11 cellular contexts compared by ENCODE assay signal in genomic region chr2:175600024-175600831, GRCh38.
DNase-seq lines count a peak whose midpoint lies in the region; ATAC-seq and TF ChIP-seq lines count a peak whose summit lies in the region.
"Had no signal": no experiment of that assay in that cellular context is flagged by ENCODE, and none has a peak within 500 bp of the region (broad histone marks: within the 10 kb centered on the region; RNA-seq: fewer than 3 reads in every experiment).

No MANE protein-coding gene starts in this region.

- no peak for ATAC-seq in HG03354 (IDR thresholded peaks at IDR 0.05; ENCODE audit: poor library complexity, severe bottlenecking, unreplicated experiment)
- no peak for ATAC-seq in naive thymus-derived CD8-positive, alpha-beta T cell
- ATAC-seq: activated CD8-positive, alpha-beta memory T cell treated with anti-CD3 and anti-CD28 coated beads, Interleukin-2, amount 10 ng/mL, durations not matched to agents 7 days and 5 days had no signal

- H3K27me3 Mint-ChIP-seq in naive thymus-derived CD8-positive, alpha-beta T cell, result peaks cover 0 to 11% (median 4%) of the 10 kb centered on the region in 5 donors
- H3K27me3 Mint-ChIP-seq: activated CD8-positive, alpha-beta memory T cell treated with anti-CD3 and anti-CD28 coated beads, Interleukin-2, amount 10 ng/mL, durations not matched to agents 7 days and 5 days; central memory CD8-positive, alpha-beta T cell had no signal

- peaks cover 0 to 5% (median 0%) of the 10 kb centered on the region in 9 donors for H3K9me3 Mint-ChIP-seq in naive thymus-derived CD8-positive, alpha-beta T cell
- H3K9me3 Mint-ChIP-seq: central memory CD8-positive, alpha-beta T cell had no signal

- no peak overlapping the region for H3K27ac Mint-ChIP-seq in naive thymus-derived CD8-positive, alpha-beta T cell
- H3K27ac Mint-ChIP-seq: activated CD8-positive, alpha-beta memory T cell treated with anti-CD3 and anti-CD28 coated beads, Interleukin-2, amount 10 ng/mL, durations not matched to agents 7 days and 5 days had no signal

- in situ Hi-C loops in ACHN (cut with HindIII; ENCODE audit: low pct_ligation_motif_present, low pct_unique_long_range_greater_than_20kb, low sequenced_read_pairs), result no loop called here

- no peak for TF ChIP-seq CTCF in AG09319 (IDR thresholded peaks at IDR 0.05; ENCODE audit: low read depth, low read length)

- no peaks in the 10 kb centered on the region for H3K4me1 Mint-ChIP-seq in naive thymus-derived CD8-positive, alpha-beta T cell
- H3K4me1 Mint-ChIP-seq: activated CD8-positive, alpha-beta memory T cell treated with anti-CD3 and anti-CD28 coated beads, Interleukin-2, amount 10 ng/mL, durations not matched to agents 7 days and 5 days; central memory CD8-positive, alpha-beta T cell had no signal

- POLR2A ChIA-PET in naive thymus-derived CD8-positive, alpha-beta T cell (lab: Charles Lee), result no interaction called here

- DNase-seq in AG09319 (ENCODE audit: extremely low read depth, low read depth) (peak; percentile 92), M059J (ENCODE audit: low read depth) (peak; percentile 71), ecto neural progenitor cell (ENCODE audit: low spot score) (peak; percentile 53), myocyte (ENCODE audit: low read depth) (peak; percentile 45), ACHN (no peak), hepatic stellate cell (ENCODE audit: low spot score) (no peak)
- DNase-seq in naive thymus-derived CD8-positive, alpha-beta T cell, result no peak
- DNase-seq: activated CD8-positive, alpha-beta memory T cell treated with anti-CD3 and anti-CD28 coated beads, Interleukin-2, amount 10 ng/mL, durations not matched to agents 7 days and 5 days; C1 segment of cervical spinal cord had no signal

- H3K36me3 Mint-ChIP-seq in naive thymus-derived CD8-positive, alpha-beta T cell, result no peaks in the 10 kb centered on the region
- H3K36me3 Mint-ChIP-seq: activated CD8-positive, alpha-beta memory T cell treated with anti-CD3 and anti-CD28 coated beads, Interleukin-2, amount 10 ng/mL, durations not matched to agents 7 days and 5 days had no signal

- no peak overlapping the region for H3K4me3 Mint-ChIP-seq in naive thymus-derived CD8-positive, alpha-beta T cell
- H3K4me3 Mint-ChIP-seq: activated CD8-positive, alpha-beta memory T cell treated with anti-CD3 and anti-CD28 coated beads, Interleukin-2, amount 10 ng/mL, durations not matched to agents 7 days and 5 days; central memory CD8-positive, alpha-beta T cell had no signal

Comparison
In these comparisons a context has a peak if more than half of its experiments do, and no peak if none do; other contexts are left out.
1. DNase-seq: peak in AG09319 (single experiment), M059J (single experiment), ecto neural progenitor cell (single experiment) and myocyte (single experiment); none in naive thymus-derived CD8-positive, alpha-beta T cell (0 of 10), ACHN (single experiment) and hepatic stellate cell (single experiment).